22 cellular contexts compared by ENCODE assay signal in the genomic region with DNA sequence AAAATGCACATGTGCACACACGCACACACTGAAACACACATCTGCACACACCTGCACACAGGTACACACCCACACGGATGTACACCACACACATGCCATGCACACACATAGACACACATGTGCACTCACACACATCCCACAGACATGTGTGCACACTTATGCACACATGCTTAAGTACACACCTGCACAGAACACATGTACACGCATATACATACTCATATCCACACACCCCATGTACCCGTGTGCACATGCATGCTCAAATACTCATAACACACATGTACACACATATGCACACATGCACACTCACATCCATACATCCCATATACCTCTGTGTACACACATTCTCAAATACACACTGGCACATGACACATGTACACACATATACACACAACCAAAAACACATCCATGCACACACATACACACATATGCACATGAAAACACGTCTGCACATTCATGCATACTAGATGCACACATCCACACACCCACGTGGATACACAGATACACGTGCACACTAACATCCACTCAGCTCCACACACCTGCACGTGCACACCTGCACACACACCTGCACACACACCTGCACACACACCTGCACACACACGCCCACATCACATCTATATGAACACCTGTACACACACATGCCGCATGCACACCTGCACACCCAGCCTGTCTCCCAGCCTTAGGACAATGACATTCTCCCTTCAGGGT.
DNase-seq lines count a peak whose midpoint lies in the region; ATAC-seq, FAIRE-seq and TF ChIP-seq lines count a peak whose summit lies in the region.
"Had no signal": no experiment of that assay in that cellular context is flagged by ENCODE, and none has a peak within 500 bp of the region (broad histone marks: within the 10 kb centered on the region; RNA-seq: fewer than 3 reads in every experiment).

No MANE protein-coding gene starts in this region.

- TF ChIP-seq CTCF in heart left ventricle (IDR thresholded peaks at IDR 0.05) = no peak
- TF ChIP-seq CTCF in bronchial epithelial cell (IDR thresholded peaks at IDR 0.05; ENCODE audit: insufficient read depth, low read length, severe bottlenecking) = no peak
- no peak for TF ChIP-seq CTCF in testis (IDR thresholded peaks at IDR 0.05)

- DNase-seq in cardiac septum (ENCODE audit: low spot score) (peak; percentile 36), heart left ventricle (no peak), bronchial epithelial cell (ENCODE audit: low read depth) (no peak), mesenteric fat pad (ENCODE audit: low spot score) (peak; percentile 51), testis (peak; percentile 2), NCI-H1694 treated with DMSO at 0.1 percent for 48 hours (lab: John Stamatoyannopoulos, UW) (no peak), C1 segment of cervical spinal cord (lab: John Stamatoyannopoulos, UW) (no peak), caudate nucleus (lab: John Stamatoyannopoulos, UW) (no peak)
- DNase-seq: Calu3; CD8-positive, alpha-beta T cell; GF-D8; KBM-7; NCI-H1105; NCI-H1694; NCI-H510A; NCI-H82; OCI-M1; SHP77 had no signal

- peak; percentile 98 for FAIRE-seq in bronchial epithelial cell (lab: Jason Lieb, UNC)
- FAIRE-seq: A204.1 had no signal

- intact Hi-C loops in cardiac septum (cut with DNase I) (no loop called here), heart left ventricle (cut with DNase I) (no loop called here), testis (cut with DNase I; ENCODE audit: low total_unique reads) (no loop called here)

- ATAC-seq in heart left ventricle = no peak
- ATAC-seq: CD8-positive, alpha-beta T cell; GM23338; HCT116 had no signal

- TF ChIP-seq POLR2A in heart left ventricle (IDR thresholded peaks at IDR 0.05) (no peak), testis (IDR thresholded peaks at IDR 0.05) (no peak)

- WGBS in heart left ventricle, 4 donors = 73 to 95% (median 81%) methylated on average over 9 to 10 of the region's 10 CpGs
- WGBS in testis, 2 donors = 73 to 84% methylated on average over 8 to 10 of the region's 10 CpGs

- H3K4me3 ChIP-seq in heart left ventricle (no peak overlapping the region), bronchial epithelial cell (ENCODE audit: low read depth, low read length) (no peak overlapping the region), testis (no peak overlapping the region)
- H3K4me3 ChIP-seq: BLaER1, GM23338 had no signal

- H3K4me1 ChIP-seq in heart left ventricle (no peaks in the 10 kb centered on the region), testis (no peaks in the 10 kb centered on the region)

- H3K9me3 ChIP-seq in heart left ventricle (no peaks in the 10 kb centered on the region), testis (no peaks in the 10 kb centered on the region)
- H3K9me3 ChIP-seq: BLaER1 had no signal

- H3K27ac ChIP-seq in heart left ventricle = no peak overlapping the region
- no peak overlapping the region for H3K27ac ChIP-seq in testis
- no peak overlapping the region for H3K27ac ChIP-seq in caudate nucleus (ENCODE audit: low read depth, low read length)
- H3K27ac ChIP-seq: BLaER1 had no signal

- H3K27me3 ChIP-seq in heart left ventricle = peaks cover 0 to 3% (median 0%) of the 10 kb centered on the region in 9 donors
- no peaks in the 10 kb centered on the region for H3K27me3 ChIP-seq in bronchial epithelial cell (ENCODE audit: control insufficient read depth, insufficient read depth, low read length)
- no peaks in the 10 kb centered on the region for H3K27me3 ChIP-seq in testis
- H3K27me3 ChIP-seq: BLaER1 had no signal

- H3K36me3 ChIP-seq in heart left ventricle = no peaks in the 10 kb centered on the region
- H3K36me3 ChIP-seq in bronchial epithelial cell (ENCODE audit: control insufficient read depth, insufficient read depth, low read length) = no peaks in the 10 kb centered on the region
- no peaks in the 10 kb centered on the region for H3K36me3 ChIP-seq in testis (ENCODE audit: low read depth, missing control alignments)
- H3K36me3 ChIP-seq: BLaER1 had no signal

Comparison
In these comparisons a context has a peak if more than half of its experiments do, and no peak if none do; other contexts are left out.
1. DNase-seq: peak in cardiac septum (single experiment), mesenteric fat pad (single experiment) and testis (single experiment); none in heart left ventricle (0 of 5), bronchial epithelial cell (single experiment), NCI-H1694 treated with DMSO at 0.1 percent for 48 hours (single experiment), C1 segment of cervical spinal cord (0 of 14) and caudate nucleus (0 of 61).